33 cellular contexts compared by ENCODE assay signal in the genomic region with DNA sequence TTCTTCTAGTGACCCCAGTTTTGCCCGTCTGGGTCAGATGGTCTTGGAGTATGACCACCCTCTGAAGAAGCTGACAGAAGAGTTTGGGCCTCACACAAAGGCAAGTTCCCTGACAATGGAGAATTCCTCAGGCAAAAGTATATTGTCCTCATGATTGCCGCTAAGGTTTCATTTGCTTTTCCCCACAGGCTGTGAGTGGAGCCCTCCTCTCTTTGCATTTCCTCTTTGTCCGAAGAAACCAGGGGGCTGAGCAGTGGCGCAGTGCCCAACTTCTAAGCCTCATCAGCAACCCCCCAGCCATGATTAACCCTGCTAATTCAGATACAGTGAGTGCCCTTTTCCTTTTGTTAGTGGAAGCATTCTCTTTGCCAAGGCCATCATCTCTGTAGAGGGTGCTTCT. TPM values are rescaled to one million over a fixed set of nuclear protein-coding genes. Genes with fewer than 3 reads are reported as not detected.
"Had no signal": no experiment of that assay in that cellular context is flagged by ENCODE, and none has a peak within 500 bp of the region (broad histone marks: within the 10 kb centered on the region; RNA-seq: fewer than 3 reads in every experiment).

No MANE protein-coding gene starts in this region.

- H3K27ac ChIP-seq: ascending aorta, cardiac muscle cell, SJCRH30, SK-N-MC had no signal

- H3K27me3 Mint-ChIP-seq: activated CD4-positive, alpha-beta T cell treated with anti-CD3 and anti-CD28 coated beads for 36 hours; activated CD4-positive, alpha-beta T cell treated with anti-CD3 and anti-CD28 coated beads, Interleukin-2, amount 10 ng/mL, durations not matched to agents 7 days and 5 days; activated naive CD4-positive, alpha-beta T cell treated with anti-CD3 and anti-CD28 coated beads, Interleukin-2, amount 50 U/mL, for 24 hours; activated naive CD8-positive, alpha-beta T cell treated with anti-CD3 and anti-CD28 coated beads, Interleukin-2, amount 10 ng/mL, durations not matched to agents 7 days and 5 days; activated T-helper 17 cell treated with anti-CD3 and anti-CD28 coated beads, Interleukin-2, amount 50 U/mL, for 72 hours; central memory CD8-positive, alpha-beta T cell had no signal

- ATAC-seq: activated CD4-positive, alpha-beta T cell treated with anti-CD3 and anti-CD28 coated beads for 36 hours; activated CD4-positive, CD25-positive, alpha-beta regulatory T cell treated with anti-CD3 and anti-CD28 coated beads, Interleukin-2, amount 50 U/mL, for 24 hours; activated T-cell treated with anti-CD3 and anti-CD28 coated beads, Interleukin-2, amount 50 U/mL, for 72 hours; activated T-helper 17 cell treated with anti-CD3 and anti-CD28 coated beads, Interleukin-2, amount 50 U/mL, for 72 hours; Panc1 had no signal

- H3K4me1 ChIP-seq: ascending aorta, SJCRH30 had no signal

- H3K9me3 ChIP-seq: ascending aorta, MG63, SJCRH30 had no signal

- H3K4me3 Mint-ChIP-seq: activated CD4-positive, alpha-beta T cell treated with anti-CD3 and anti-CD28 coated beads for 36 hours; activated CD4-positive, alpha-beta T cell treated with anti-CD3 and anti-CD28 coated beads, Interleukin-2, amount 10 ng/mL, durations not matched to agents 7 days and 5 days; activated naive CD4-positive, alpha-beta T cell treated with anti-CD3 and anti-CD28 coated beads, Interleukin-2, amount 50 U/mL, for 24 hours; activated naive CD8-positive, alpha-beta T cell treated with anti-CD3 and anti-CD28 coated beads, Interleukin-2, amount 10 ng/mL, durations not matched to agents 7 days and 5 days; activated T-cell treated with anti-CD3 and anti-CD28 coated beads, Interleukin-2, amount 50 U/mL, for 72 hours; activated T-helper 17 cell treated with anti-CD3 and anti-CD28 coated beads, Interleukin-2, amount 50 U/mL, for 72 hours; central memory CD8-positive, alpha-beta T cell had no signal

- H3K27me3 ChIP-seq: ascending aorta, MG63 had no signal

- H3K9me3 Mint-ChIP-seq: activated CD4-positive, alpha-beta T cell treated with anti-CD3 and anti-CD28 coated beads, Interleukin-2, amount 10 ng/mL, durations not matched to agents 7 days and 5 days; activated naive CD4-positive, alpha-beta T cell treated with anti-CD3 and anti-CD28 coated beads, Interleukin-2, amount 50 U/mL, for 24 hours; activated naive CD8-positive, alpha-beta T cell treated with anti-CD3 and anti-CD28 coated beads, Interleukin-2, amount 10 ng/mL, durations not matched to agents 7 days and 5 days; activated T-cell treated with anti-CD3 and anti-CD28 coated beads, Interleukin-2, amount 50 U/mL, for 72 hours; activated T-helper 17 cell treated with anti-CD3 and anti-CD28 coated beads, Interleukin-2, amount 50 U/mL, for 72 hours; central memory CD8-positive, alpha-beta T cell had no signal

- H3K36me3 ChIP-seq: ascending aorta, cardiac muscle cell, MG63, SJCRH30 had no signal

- H3K4me3 ChIP-seq: ascending aorta, cardiac muscle cell, MG63, SJCRH30, SK-N-MC had no signal

- H3K27ac Mint-ChIP-seq: activated CD4-positive, alpha-beta T cell treated with anti-CD3 and anti-CD28 coated beads for 36 hours; activated CD4-positive, alpha-beta T cell treated with anti-CD3 and anti-CD28 coated beads, Interleukin-2, amount 10 ng/mL, durations not matched to agents 7 days and 5 days; activated naive CD4-positive, alpha-beta T cell treated with anti-CD3 and anti-CD28 coated beads, Interleukin-2, amount 50 U/mL, for 24 hours; activated naive CD8-positive, alpha-beta T cell treated with anti-CD3 and anti-CD28 coated beads, Interleukin-2, amount 10 ng/mL, durations not matched to agents 7 days and 5 days; activated T-cell treated with anti-CD3 and anti-CD28 coated beads, Interleukin-2, amount 50 U/mL, for 72 hours; activated T-helper 17 cell treated with anti-CD3 and anti-CD28 coated beads, Interleukin-2, amount 50 U/mL, for 72 hours had no signal

- DNase-seq: activated CD4-positive, alpha-beta T cell treated with anti-CD3 and anti-CD28 coated beads for 36 hours; activated CD4-positive, alpha-beta T cell treated with anti-CD3 and anti-CD28 coated beads, Interleukin-2, amount 10 ng/mL, durations not matched to agents 7 days and 5 days; activated CD4-positive, alpha-beta T cell treated with anti-CD3 and anti-CD28 coated beads, Interleukin-2, amount 50 U/mL, for 48 hours; activated effector memory CD4-positive, alpha-beta T cell treated with anti-CD3 and anti-CD28 coated beads, Interleukin-2, amount 50 U/mL, for 16 hours; activated naive CD4-positive, alpha-beta T cell treated with Interleukin-2 at 50 U/mL for 16 hours; activated naive CD8-positive, alpha-beta T cell treated with anti-CD3 and anti-CD28 coated beads, Interleukin-2, amount 10 ng/mL, durations not matched to agents 7 days and 5 days; activated T-cell treated with anti-CD3 and anti-CD28 coated beads, Interleukin-2, amount 50 U/mL, for 1 hour; activated T-cell treated with anti-CD3 and anti-CD28 coated beads, Interleukin-2, amount 50 U/mL, for 72 hours; amygdala; Kasumi-1; MG63; NCI-H1048; NCI-H1105 treated with DMSO at 0.1 percent for 48 hours; NCI-H1436; NCI-H1694; NCI-H1930; NCI-H2081 treated with DMSO at 0.1 percent for 48 hours; NCI-H226; NCI-H446 treated with DMSO at 0.1 percent for 48 hours; NCI-H524 treated with DMSO at 0.1 percent for 48 hours; SHP77; SJCRH30; T1000 had no signal

RNA-seq across cellular contexts. Expression of a gene that starts 12.1 kb away (rescaled TPM):
- total RNA-seq: chondrocyte, RPMI7951 had no signal

RNA-seq across cellular contexts. Expression of a gene that starts 36.3 kb away (rescaled TPM):
- total RNA-seq: ascending aorta, cardiac muscle cell, chondrocyte, RPMI7951, SJCRH30 had no signal
- polyA plus RNA-seq: cardiac muscle cell had no signal

RNA-seq across cellular contexts. Expression of a gene that starts 39.7 kb away (rescaled TPM):
- total RNA-seq: RPMI7951, SJCRH30 had no signal
